In genomic region chr6:158571826-158572652, GRCh38 we compare ENCODE assay signal across 11 cellular contexts. TPM values are rescaled to one million over a fixed set of nuclear protein-coding genes. Genes with fewer than 3 reads are reported as not detected.
DNase-seq lines count a peak whose midpoint lies in the region; ATAC-seq, FAIRE-seq and TF ChIP-seq lines count a peak whose summit lies in the region.
"Had no signal": no experiment of that assay in that cellular context is flagged by ENCODE, and none has a peak within 500 bp of the region (broad histone marks: within the 10 kb centered on the region; RNA-seq: fewer than 3 reads in every experiment).

No MANE protein-coding gene starts in this region.

- no TSS peak for BruUV-seq in GM12878 (replicated peaks; lab: Mats Ljungman, UMichigan)
- no TSS peak for BruUV-seq in OCI-LY7 (replicated peaks; lab: Mats Ljungman, UMichigan)

- no peaks in the 10 kb centered on the region for H3K9me2 ChIP-seq in OCI-LY7 (ENCODE audit: insufficient read depth, low read length)

- ATAC-seq in GM12878 = peak; percentile 32; the same call in 2 of the 3 replicates
- ATAC-seq in stimulated activated memory B cell treated with anti-CD40 and anti-IgM and Interleukin-4, amounts not matched to agents 10 μg/mL and 1 μg/mL and 100 μg/mL, for 72 hours = peak; percentile 54
- no peak for ATAC-seq in GM21390 (IDR thresholded peaks at IDR 0.05; ENCODE audit: unreplicated experiment)
- ATAC-seq: activated CD4-positive, CD25-positive, alpha-beta regulatory T cell treated with anti-CD3 and anti-CD28 coated beads, Interleukin-2, amount 50 U/mL, for 24 hours had no signal

- H3K27ac Mint-ChIP-seq in activated CD4-positive, alpha-beta memory T cell treated with anti-CD3 and anti-CD28 coated beads, Interleukin-2, amount 10 ng/mL, durations not matched to agents 7 days and 5 days = peak overlapping the region; percentile 67
- no peak overlapping the region for H3K27ac Mint-ChIP-seq in activated CD4-positive, alpha-beta memory T cell treated with anti-CD3 and anti-CD28 coated beads for 36 hours
- H3K27ac Mint-ChIP-seq in stimulated activated memory B cell treated with anti-CD40 and anti-IgM and Interleukin-4, amounts not matched to agents 10 μg/mL and 1 μg/mL and 100 μg/mL, for 72 hours = peak overlapping the region; percentile 44
- no peak overlapping the region for H3K27ac Mint-ChIP-seq in glutamatergic neuron (ENCODE audit: unreplicated experiment)
- H3K27ac Mint-ChIP-seq: HFFc6 had no signal

- in situ Hi-C loops in GM12878 (cut with MboI) = no loop called here

- H3K27ac ChIP-seq in GM12878 (ENCODE audit: control insufficient read depth, insufficient read depth) = no peak overlapping the region
- H3K27ac ChIP-seq in OCI-LY7 (ENCODE audit: low read depth, low read length, poor library complexity, severe bottlenecking) = no peak overlapping the region

- H3K79me2 ChIP-seq in GM12878 (ENCODE audit: control insufficient read depth, insufficient read depth, low read length) = no peaks in the 10 kb centered on the region
- no peaks in the 10 kb centered on the region for H3K79me2 ChIP-seq in OCI-LY7 (ENCODE audit: insufficient read depth, low read depth, low read length)

- WGBS in GM12878 (ENCODE audit: insufficient coverage, insufficient replicate concordance, low lambda C conversion rate, missing lambda C conversion rate) = 61% methylated on average over 26 of the region's 26 CpGs

- TF ChIP-seq POLR2A in GM12878 (IDR thresholded peaks at IDR 0.05; ENCODE audit: low read depth, low read length) = no peak

- no peaks in the 10 kb centered on the region for H3K27me3 Mint-ChIP-seq in activated CD4-positive, alpha-beta memory T cell treated with anti-CD3 and anti-CD28 coated beads, Interleukin-2, amount 10 ng/mL, durations not matched to agents 7 days and 5 days
- no peaks in the 10 kb centered on the region for H3K27me3 Mint-ChIP-seq in activated CD4-positive, alpha-beta memory T cell treated with anti-CD3 and anti-CD28 coated beads for 36 hours
- H3K27me3 Mint-ChIP-seq in stimulated activated memory B cell treated with anti-CD40 and anti-IgM and Interleukin-4, amounts not matched to agents 10 μg/mL and 1 μg/mL and 100 μg/mL, for 72 hours = no peaks in the 10 kb centered on the region
- H3K27me3 Mint-ChIP-seq in glutamatergic neuron (ENCODE audit: unreplicated experiment) = peaks cover 12% of the 10 kb centered on the region

- H2AFZ ChIP-seq in GM12878 (ENCODE audit: control insufficient read depth, low read depth, low read length) (no peak overlapping the region), OCI-LY7 (ENCODE audit: low read length) (no peak overlapping the region)

- H3K36me3 ChIP-seq in GM12878 (ENCODE audit: control insufficient read depth in 2 of 2, insufficient read depth in 2 of 2, low read length in 1 of 2) (peaks cover 0 to 8% of the 10 kb centered on the region in 2 experiments; a peak in 2 of 4 replicates), kidney epithelial cell (ENCODE audit: control insufficient read depth, insufficient read depth, low read length) (no peaks in the 10 kb centered on the region), OCI-LY7 (ENCODE audit: insufficient read depth, low read length) (peaks cover 26% of the 10 kb centered on the region)

- no peaks in the 10 kb centered on the region for H4K20me1 ChIP-seq in GM12878 (ENCODE audit: control insufficient read depth, insufficient read depth)
- no peaks in the 10 kb centered on the region; the same call in 1 of the 2 replicates for H4K20me1 ChIP-seq in OCI-LY7 (ENCODE audit: insufficient read depth, low read length)

- H3K9me3 ChIP-seq in GM12878 (replicated peaks; ENCODE audit: control insufficient read depth, insufficient read depth, low read length) (no peaks in the 10 kb centered on the region), OCI-LY7 (ENCODE audit: low read length) (no peaks in the 10 kb centered on the region)

- no peak for TF ChIP-seq CTCF in GM12878 (IDR thresholded peaks at IDR 0.05 in 2 of 3, conservative IDR thresholded peaks at IDR 0.05 in 1 of 3; ENCODE audit: control insufficient read depth in 2 of 3, extremely low read depth in 1 of 3, insufficient read depth in 1 of 3, low read depth in 3 of 3, low read length in 3 of 3)
- TF ChIP-seq CTCF in kidney epithelial cell (IDR thresholded peaks at IDR 0.05; ENCODE audit: insufficient read depth, low read length, poor library complexity, severe bottlenecking) = no peak
- TF ChIP-seq CTCF in glutamatergic neuron (IDR thresholded peaks at IDR 0.05; ENCODE audit: partially characterized antibody, unreplicated experiment) = no peak
- no peak for TF ChIP-seq CTCF in OCI-LY7 (conservative IDR thresholded peaks at IDR 0.05; ENCODE audit: low read length)

- H3K4me2 ChIP-seq in GM12878 (ENCODE audit: control insufficient read depth, insufficient read depth) = no peak overlapping the region
- H3K4me2 ChIP-seq in OCI-LY7 (ENCODE audit: low read length) = no peak overlapping the region

- peaks cover 84% of the 10 kb centered on the region for H3K4me1 Mint-ChIP-seq in activated CD4-positive, alpha-beta memory T cell treated with anti-CD3 and anti-CD28 coated beads, Interleukin-2, amount 10 ng/mL, durations not matched to agents 7 days and 5 days
- H3K4me1 Mint-ChIP-seq in activated CD4-positive, alpha-beta memory T cell treated with anti-CD3 and anti-CD28 coated beads for 36 hours (ENCODE audit: low read depth) = peaks cover 62% of the 10 kb centered on the region
- peaks cover 33% of the 10 kb centered on the region for H3K4me1 Mint-ChIP-seq in stimulated activated memory B cell treated with anti-CD40 and anti-IgM and Interleukin-4, amounts not matched to agents 10 μg/mL and 1 μg/mL and 100 μg/mL, for 72 hours
- peaks cover 55% of the 10 kb centered on the region for H3K4me1 Mint-ChIP-seq in glutamatergic neuron (ENCODE audit: low read depth, unreplicated experiment)

- H3K27me3 ChIP-seq in GM12878 (replicated peaks in 1 of 2; ENCODE audit: control insufficient read depth in 2 of 2, insufficient read depth in 2 of 2, low read length in 1 of 2) (no peaks in the 10 kb centered on the region), kidney epithelial cell (ENCODE audit: control insufficient read depth, insufficient read depth, low read length) (no peaks in the 10 kb centered on the region)

- no peak overlapping the region for H3K4me3 Mint-ChIP-seq in activated CD4-positive, alpha-beta memory T cell treated with anti-CD3 and anti-CD28 coated beads, Interleukin-2, amount 10 ng/mL, durations not matched to agents 7 days and 5 days
- H3K4me3 Mint-ChIP-seq in activated CD4-positive, alpha-beta memory T cell treated with anti-CD3 and anti-CD28 coated beads for 36 hours = no peak overlapping the region
- no peak overlapping the region for H3K4me3 Mint-ChIP-seq in stimulated activated memory B cell treated with anti-CD40 and anti-IgM and Interleukin-4, amounts not matched to agents 10 μg/mL and 1 μg/mL and 100 μg/mL, for 72 hours
- no peak overlapping the region for H3K4me3 Mint-ChIP-seq in glutamatergic neuron (ENCODE audit: unreplicated experiment)
- H3K4me3 Mint-ChIP-seq: HFFc6 had no signal

- H3K9me3 Mint-ChIP-seq in activated CD4-positive, alpha-beta memory T cell treated with anti-CD3 and anti-CD28 coated beads, Interleukin-2, amount 10 ng/mL, durations not matched to agents 7 days and 5 days = no peaks in the 10 kb centered on the region
- no peaks in the 10 kb centered on the region for H3K9me3 Mint-ChIP-seq in activated CD4-positive, alpha-beta memory T cell treated with anti-CD3 and anti-CD28 coated beads for 36 hours
- H3K9me3 Mint-ChIP-seq in stimulated activated memory B cell treated with anti-CD40 and anti-IgM and Interleukin-4, amounts not matched to agents 10 μg/mL and 1 μg/mL and 100 μg/mL, for 72 hours = peaks cover 2% of the 10 kb centered on the region
- peaks cover 17% of the 10 kb centered on the region for H3K9me3 Mint-ChIP-seq in glutamatergic neuron (ENCODE audit: unreplicated experiment)

- no peak for TF ChIP-seq RAD21 in GM12878 (IDR thresholded peaks at IDR 0.05; ENCODE audit: insufficient read depth, low read depth, low read length)

- RAD21 ChIA-PET in GM12878 (lab: Charles Lee; ENCODE audit: unreplicated experiment) = no interaction called here

- no peak for FAIRE-seq in GM12878 (lab: Jason Lieb, UNC)

- POLR2A ChIA-PET in activated CD4-positive, alpha-beta memory T cell treated with anti-CD3 and anti-CD28 coated beads, Interleukin-2, amount 10 ng/mL, durations not matched to agents 7 days and 5 days (lab: Charles Lee) = no interaction called here
- POLR2A ChIA-PET in activated CD4-positive, alpha-beta memory T cell treated with anti-CD3 and anti-CD28 coated beads for 36 hours (lab: Charles Lee) = no interaction called here
- POLR2A ChIA-PET in GM12878 (lab: Charles Lee) (no interaction called here), OCI-LY7 (lab: Charles Lee) (no interaction called here)

- peak; percentile 26 for DNase-seq in activated CD4-positive, alpha-beta memory T cell treated with anti-CD3 and anti-CD28 coated beads, Interleukin-2, amount 10 ng/mL, durations not matched to agents 7 days and 5 days
- no peak for DNase-seq in activated CD4-positive, alpha-beta memory T cell treated with anti-CD3 and anti-CD28 coated beads for 36 hours
- DNase-seq in GM12878 (ENCODE audit: low read depth, low spot score) (no peak), kidney epithelial cell (ENCODE audit: low read depth) (peak; percentile 32), glutamatergic neuron (no peak), OCI-LY7 (ENCODE audit: low spot score) (no peak)
- DNase-seq: HFFc6, NCI-H2081 treated with DMSO at 0.1 percent for 48 hours had no signal

- SMC1A ChIA-PET in GM12878 (lab: Charles Lee; ENCODE audit: uncharacterized antibody, unreplicated experiment) = no interaction called here

- intact Hi-C loops in activated CD4-positive, alpha-beta memory T cell treated with anti-CD3 and anti-CD28 coated beads for 36 hours (cut with micrococcal nuclease) = no loop called here
- intact Hi-C loops in GM12878 (cut with micrococcal nuclease; ENCODE audit: unreplicated experiment) = no loop called here
- intact Hi-C loops in OCI-LY7 (cut with micrococcal nuclease; ENCODE audit: unreplicated experiment) = no loop called here

- TF ChIP-seq EP300 in GM12878 (IDR thresholded peaks at IDR 0.05; ENCODE audit: borderline replicate concordance in 1 of 2, control insufficient read depth in 1 of 2, low read depth in 2 of 2, low read length in 2 of 2) = no peak

- H3K9ac ChIP-seq in GM12878 (ENCODE audit: control insufficient read depth, insufficient read depth, low read length) = no peak overlapping the region

- H3K4me1 ChIP-seq in GM12878 (ENCODE audit: control insufficient read depth, insufficient read depth, low read length) (no peaks in the 10 kb centered on the region), OCI-LY7 (ENCODE audit: insufficient read depth, low read length, poor library complexity, severe bottlenecking) (no peaks in the 10 kb centered on the region)

- no peak overlapping the region for H3K4me3 ChIP-seq in GM12878
- no peak overlapping the region for H3K4me3 ChIP-seq in kidney epithelial cell (ENCODE audit: low read depth, low read length)
- H3K4me3 ChIP-seq in OCI-LY7 (ENCODE audit: low read depth, low read length, poor library complexity, severe bottlenecking) = no peak overlapping the region

- H3K36me3 Mint-ChIP-seq in activated CD4-positive, alpha-beta memory T cell treated with anti-CD3 and anti-CD28 coated beads, Interleukin-2, amount 10 ng/mL, durations not matched to agents 7 days and 5 days (ENCODE audit: low read depth) = peaks cover 68% of the 10 kb centered on the region
- peaks cover 11% of the 10 kb centered on the region for H3K36me3 Mint-ChIP-seq in activated CD4-positive, alpha-beta memory T cell treated with anti-CD3 and anti-CD28 coated beads for 36 hours
- H3K36me3 Mint-ChIP-seq in stimulated activated memory B cell treated with anti-CD40 and anti-IgM and Interleukin-4, amounts not matched to agents 10 μg/mL and 1 μg/mL and 100 μg/mL, for 72 hours = peaks cover 40% of the 10 kb centered on the region
- peaks cover 2% of the 10 kb centered on the region for H3K36me3 Mint-ChIP-seq in glutamatergic neuron (ENCODE audit: unreplicated experiment)

- CTCF ChIA-PET in activated CD4-positive, alpha-beta memory T cell treated with anti-CD3 and anti-CD28 coated beads, Interleukin-2, amount 10 ng/mL, durations not matched to agents 7 days and 5 days (lab: Charles Lee) = no interaction called here
- CTCF ChIA-PET in activated CD4-positive, alpha-beta memory T cell treated with anti-CD3 and anti-CD28 coated beads for 36 hours (lab: Charles Lee) = no interaction called here
- CTCF ChIA-PET in GM12878 (lab: Yijun Ruan, JAX) (interaction anchor here (0.7 to 1.5 kb wide), 2 partner anchors 118 to 358 kb away, joined by 3 to 4 read pairs; no protein-coding TSS in a partner anchor), OCI-LY7 (lab: Charles Lee; ENCODE audit: unreplicated experiment) (no interaction called here)

RNA-seq across cellular contexts. Expression of gene TMEM181, which starts 12.1 kb away (rescaled TPM):
- 10 to 100 TPM; 20.2 to 20.5 TPM for total RNA-seq in activated CD4-positive, alpha-beta memory T cell treated with anti-CD3 and anti-CD28 coated beads, Interleukin-2, amount 10 ng/mL, durations not matched to agents 7 days and 5 days
- total RNA-seq in activated CD4-positive, alpha-beta memory T cell treated with anti-CD3 and anti-CD28 coated beads for 36 hours = 10 to 100 TPM; 11.3 to 11.6 TPM
- total RNA-seq in GM12878 (2013; cell fraction: nucleolus; rRNA removed) = 30.3 TPM in 2 replicates
- total RNA-seq in GM12878 (2014; rRNA removed) (5.2 and 5.5 TPM in 2 replicates), GM12878 (2014; rRNA removed; fragmentation: Illumina TruSeq; extraction: Trizol) (5.8 and 5.9 TPM in 2 replicates), GM12878 (2021) (4.5 and 5.3 TPM in 2 replicates), kidney epithelial cell (22.1 and 25.0 TPM in 2 replicates), glutamatergic neuron (ENCODE audit: unreplicated experiment) (44.3 TPM), OCI-LY7 (2022) (11.9 and 12.5 TPM in 2 replicates)
- 2.5 TPM for polyA plus RNA-seq in GM12878 (2011; ENCODE audit: low read depth)
- polyA plus RNA-seq in GM12878 (2011; rRNA removed) (7.9 and 9.2 TPM in 2 replicates), GM12878 (2014; fragmentation: Illumina TruSeq; extraction: Trizol) (7.2 and 8.1 TPM in 2 replicates), GM12878 (2014; fragmentation: Nextera tagmentation; extraction: Ambion mirVana) (1 to 10 TPM; 1.5 to 2.3 TPM), GM12878 (2014; rRNA removed) (5.6 and 5.8 TPM in 2 replicates), GM12878 (2016; fragmentation: Nextera tagmentation; extraction: Ambion mirVana) (1 to 10 TPM; 3.2 to 3.9 TPM)
- 3.8 and 4.0 TPM in 2 replicates for polyA plus RNA-seq in GM12878 (2011; cell fraction: cytosol; rRNA removed)
- 8.1 and 10.7 TPM in 2 replicates for polyA plus RNA-seq in GM12878 (2011; cell fraction: nucleus; rRNA removed)
- polyA plus RNA-seq in GM12878 (2012) = 3.2 and 3.4 TPM in 2 replicates
- 6.2 and 8.4 TPM in 2 replicates for polyA minus RNA-seq in GM12878 (2011; rRNA and poly(A)+ RNA removed)
- polyA minus RNA-seq in GM12878 (2011; cell fraction: cytosol; rRNA and poly(A)+ RNA removed) = 3.1 and 3.6 TPM in 2 replicates
- polyA minus RNA-seq in GM12878 (2011; cell fraction: nucleus; rRNA and poly(A)+ RNA removed) = 2.9 and 3.5 TPM in 2 replicates
- total RNA-seq in OCI-LY7 (2014; rRNA removed; shearing (Covaris generic)) = 7.1 and 8.0 TPM in 2 replicates

Comparison
In these comparisons a context has a peak if more than half of its experiments do, and no peak if none do; other contexts are left out.
1. DNase-seq: peak in activated CD4-positive, alpha-beta memory T cell treated with anti-CD3 and anti-CD28 coated beads, Interleukin-2, amount 10 ng/mL, durations not matched to agents 7 days and 5 days (single experiment) and kidney epithelial cell (single experiment); none in activated CD4-positive, alpha-beta memory T cell treated with anti-CD3 and anti-CD28 coated beads for 36 hours (single experiment), GM12878 (single experiment), glutamatergic neuron (single experiment) and OCI-LY7 (single experiment).
2. H3K27ac Mint-ChIP-seq: peak in activated CD4-positive, alpha-beta memory T cell treated with anti-CD3 and anti-CD28 coated beads, Interleukin-2, amount 10 ng/mL, durations not matched to agents 7 days and 5 days (single experiment) and stimulated activated memory B cell treated with anti-CD40 and anti-IgM and Interleukin-4, amounts not matched to agents 10 μg/mL and 1 μg/mL and 100 μg/mL, for 72 hours (single experiment); none in activated CD4-positive, alpha-beta memory T cell treated with anti-CD3 and anti-CD28 coated beads for 36 hours (single experiment) and glutamatergic neuron (single experiment).